In genomic region chr6:53301801-53302537, GRCh38 we compare ENCODE assay signal across 9 cellular contexts. TPM values are rescaled to one million over a fixed set of nuclear protein-coding genes. Genes with fewer than 3 reads are reported as not detected.
DNase-seq lines count a peak whose midpoint lies in the region; ATAC-seq and TF ChIP-seq lines count a peak whose summit lies in the region.
"Had no signal": no experiment of that assay in that cellular context is flagged by ENCODE, and none has a peak within 500 bp of the region (broad histone marks: within the 10 kb centered on the region; RNA-seq: fewer than 3 reads in every experiment).

No MANE protein-coding gene starts in this region.

- ATAC-seq in CD4-positive, CD25-positive, alpha-beta regulatory T cell (ENCODE audit: low read depth in 2 of 2), result no peak
- ATAC-seq in PC-3 (peak; percentile 6; the same call in 1 of the 2 replicates), HG02759 (IDR thresholded peaks at IDR 0.05; ENCODE audit: unreplicated experiment) (no peak), GM21619 (IDR thresholded peaks at IDR 0.05; ENCODE audit: unreplicated experiment) (no peak)
- no peak for ATAC-seq in effector memory CD8-positive, alpha-beta T cell (replicated peaks)

- peaks cover 69% of the 10 kb centered on the region for H3K79me2 ChIP-seq in PC-3 (ENCODE audit: low read length)

- H3K4me2 ChIP-seq in PC-3 (ENCODE audit: low read length), result peak overlapping the region; percentile 74

- H3K9ac ChIP-seq in PC-3 (ENCODE audit: low read length), result peak overlapping the region; percentile 64

- peak overlapping the region; percentile 19; the same call in 1 of the 2 replicates for H2AFZ ChIP-seq in PC-3 (ENCODE audit: low read length)

- H3K27me3 Mint-ChIP-seq in CD4-positive, CD25-positive, alpha-beta regulatory T cell, result no peaks in the 10 kb centered on the region
- no peaks in the 10 kb centered on the region for H3K27me3 Mint-ChIP-seq in effector memory CD8-positive, alpha-beta T cell
- H3K27me3 Mint-ChIP-seq in nephron (ENCODE audit: low read depth), result no peaks in the 10 kb centered on the region

- POLR2A ChIA-PET in PC-3 (lab: Charles Lee; ENCODE audit: unreplicated experiment), result no interaction called here

- no peaks in the 10 kb centered on the region for H3K9me3 ChIP-seq in CD4-positive, CD25-positive, alpha-beta regulatory T cell (ENCODE audit: control insufficient read depth in 2 of 2, low read length in 2 of 2)
- H3K9me3 ChIP-seq in PC-3 (ENCODE audit: low read length), result no peaks in the 10 kb centered on the region

- peak overlapping the region; percentile 79 to 94 (median 89) for H3K27ac Mint-ChIP-seq in CD4-positive, CD25-positive, alpha-beta regulatory T cell
- peak overlapping the region; percentile 84 to 95 for H3K27ac Mint-ChIP-seq in effector memory CD8-positive, alpha-beta T cell
- H3K27ac Mint-ChIP-seq in nephron, result peak overlapping the region; percentile 16 to 76 (median 75)

- TF ChIP-seq CTCF in PC-3 (conservative IDR thresholded peaks at IDR 0.05; ENCODE audit: low read depth, low read length) (no peak), nephron (IDR thresholded peaks at IDR 0.05; ENCODE audit: unreplicated experiment in 3 of 3) (no peak)

- peaks cover 52 to 85% (median 75%) of the 10 kb centered on the region in 4 donors for H3K4me1 Mint-ChIP-seq in CD4-positive, CD25-positive, alpha-beta regulatory T cell
- H3K4me1 Mint-ChIP-seq in effector memory CD8-positive, alpha-beta T cell (ENCODE audit: low read depth in 2 of 2), result peaks cover 62 to 74% of the 10 kb centered on the region in 2 donors
- peaks cover 56% of the 10 kb centered on the region for H3K4me1 Mint-ChIP-seq in nephron

- DNase-seq in CD4-positive, CD25-positive, alpha-beta regulatory T cell, result no peak
- peak; percentile 44 for DNase-seq in PC-3
- no peak for DNase-seq in effector memory CD8-positive, alpha-beta T cell
- no peak for DNase-seq in DMS153 (lab: John Stamatoyannopoulos, UW)
- no peak for DNase-seq in islet precursor cell
- DNase-seq: RPMI8226 had no signal

- H3K4me3 Mint-ChIP-seq in CD4-positive, CD25-positive, alpha-beta regulatory T cell, result peak overlapping the region; percentile 49 to 82 (median 75)
- peak overlapping the region; percentile 68 to 75 for H3K4me3 Mint-ChIP-seq in effector memory CD8-positive, alpha-beta T cell
- H3K4me3 Mint-ChIP-seq in nephron, result no peak overlapping the region

- H3K9me3 Mint-ChIP-seq in CD4-positive, CD25-positive, alpha-beta regulatory T cell, result no peaks in the 10 kb centered on the region
- H3K9me3 Mint-ChIP-seq in effector memory CD8-positive, alpha-beta T cell, result no peaks in the 10 kb centered on the region
- peaks cover 3% of the 10 kb centered on the region for H3K9me3 Mint-ChIP-seq in nephron

- H3K4me1 ChIP-seq in CD4-positive, CD25-positive, alpha-beta regulatory T cell (ENCODE audit: control insufficient read depth, insufficient read depth, low read length, poor library complexity, severe bottlenecking), result peaks cover 77% of the 10 kb centered on the region
- H3K4me1 ChIP-seq in PC-3 (ENCODE audit: insufficient read depth, low read length), result peaks cover 47% of the 10 kb centered on the region

- H3K27ac ChIP-seq in CD4-positive, CD25-positive, alpha-beta regulatory T cell (ENCODE audit: insufficient read depth, low read length, poor library complexity, severe bottlenecking), result peak overlapping the region; percentile 64
- H3K27ac ChIP-seq in PC-3 (ENCODE audit: low read length), result peak overlapping the region; percentile 98

- CTCF ChIA-PET in PC-3 (lab: Charles Lee), result interaction anchor here (0.5 to 0.9 kb wide), 2 partner anchors 21 to 46 kb away, joined by 3 to 9 read pairs; no protein-coding TSS in a partner anchor

- TSS peak; percentile 84 for BruUV-seq in PC-3 (replicated peaks; lab: Mats Ljungman, UMichigan)

- intact Hi-C loops in PC-3 (cut with micrococcal nuclease), result loop anchor here (1.0 to 2.0 kb wide), 4 partner anchors 25 to 109 kb away; partner anchors contain the start of gene ELOVL5

- H3F3A ChIP-seq in PC-3 (ENCODE audit: low read length, unreplicated experiment), result peaks cover 8% of the 10 kb centered on the region

- H3K9me2 ChIP-seq in PC-3 (replicated peaks; ENCODE audit: low read length), result no peaks in the 10 kb centered on the region

- H3K27me3 ChIP-seq in CD4-positive, CD25-positive, alpha-beta regulatory T cell (ENCODE audit: control insufficient read depth, insufficient read depth, low read length), result no peaks in the 10 kb centered on the region
- no peaks in the 10 kb centered on the region for H3K27me3 ChIP-seq in PC-3 (ENCODE audit: low read length)

- no peaks in the 10 kb centered on the region for H4K20me1 ChIP-seq in PC-3 (ENCODE audit: low read length)

- peaks cover 3% of the 10 kb centered on the region for H3K36me3 Mint-ChIP-seq in CD4-positive, CD25-positive, alpha-beta regulatory T cell
- H3K36me3 Mint-ChIP-seq in effector memory CD8-positive, alpha-beta T cell (ENCODE audit: insufficient read depth), result peaks cover 49% of the 10 kb centered on the region
- H3K36me3 Mint-ChIP-seq in nephron (ENCODE audit: low read depth), result peaks cover 20% of the 10 kb centered on the region

- H3K36me3 ChIP-seq in CD4-positive, CD25-positive, alpha-beta regulatory T cell (ENCODE audit: control insufficient read depth, insufficient read depth, low read length), result no peaks in the 10 kb centered on the region
- no peaks in the 10 kb centered on the region for H3K36me3 ChIP-seq in PC-3 (ENCODE audit: low read depth, low read length)

- H3K4me3 ChIP-seq in CD4-positive, CD25-positive, alpha-beta regulatory T cell (ENCODE audit: low read depth, low read length), result peak overlapping the region; percentile 88
- H3K4me3 ChIP-seq in PC-3 (ENCODE audit: low read length), result peak overlapping the region; percentile 38

RNA-seq across cellular contexts. Expression of gene ELOVL5, which starts 46.8 kb away (rescaled TPM):
- total RNA-seq in CD4-positive, CD25-positive, alpha-beta regulatory T cell, result 201 TPM
- 100 to 1,000 TPM; 139 to 175 (median 154) TPM for polyA plus RNA-seq in CD4-positive, CD25-positive, alpha-beta regulatory T cell
- total RNA-seq in PC-3 (2014; rRNA removed), result 57.2 and 62.7 TPM in 2 replicates

Comparison
In these comparisons a context has a peak if more than half of its experiments do, and no peak if none do; other contexts are left out.
1. H3K4me3 Mint-ChIP-seq: peak in CD4-positive, CD25-positive, alpha-beta regulatory T cell (4 of 4) and effector memory CD8-positive, alpha-beta T cell (2 of 2); none in nephron (0 of 3).
2. Peak in every context shown above with its lines, with median percentiles within 50 percentile points of each other: H3K27ac Mint-ChIP-seq.